ENCODE assay signal across 8 cellular contexts in genomic region chr1:40449684-40450490, GRCh38. TPM values are rescaled to one million over a fixed set of nuclear protein-coding genes. Genes with fewer than 3 reads are reported as not detected.
DNase-seq lines count a peak whose midpoint lies in the region; ATAC-seq and TF ChIP-seq lines count a peak whose summit lies in the region.

Gene ZFP69B (plus strand): TSS chr1:40450476. CDS start chr1:40450962, 486 bp downstream.

- H3K4me1 Mint-ChIP-seq in activated naive CD8-positive, alpha-beta T cell (ENCODE audit: low read depth): peaks cover 32% of the 10 kb centered on the region
- H3K4me1 Mint-ChIP-seq in osteocyte (ENCODE audit: unreplicated experiment): peaks cover 18% of the 10 kb centered on the region

- no peaks in the 10 kb centered on the region for H3K36me3 ChIP-seq in thoracic aorta

- peak within 1 kb of the TSS; percentile 61 to 69 for H3K27ac ChIP-seq in thoracic aorta

- peak within 1 kb of the TSS; percentile 89 for H3K4me3 Mint-ChIP-seq in activated naive CD8-positive, alpha-beta T cell
- H3K4me3 Mint-ChIP-seq in osteocyte (ENCODE audit: unreplicated experiment): peak within 1 kb of the TSS; percentile 87

- peak within 1 kb of the TSS; percentile 71 for H3K4me3 ChIP-seq in GM08714 (ENCODE audit: low read length)
- H3K4me3 ChIP-seq in thoracic aorta: peak within 1 kb of the TSS; percentile 77

- peak; percentile 96 for DNase-seq in NCI-H1092 (lab: John Stamatoyannopoulos, UW)
- peak; percentile 70 to 97 (median 92) for DNase-seq in head of caudate nucleus
- DNase-seq in osteocyte (ENCODE audit: extremely low spot score, unreplicated experiment): peak; percentile 99
- DNase-seq in thoracic aorta (ENCODE audit: low spot score): peak; percentile 34

- ATAC-seq in HG02571 (IDR thresholded peaks at IDR 0.05; ENCODE audit: unreplicated experiment) (peak; percentile 85), SK-N-SH treated with all-trans-retinoic acid at 6 μM for 48 hours (peak; percentile 96), thoracic aorta (ENCODE audit: insufficient number of reproducible peaks, low FRiP score, low read depth) (peak; percentile 85)

- intact Hi-C loops in head of caudate nucleus (cut with DNase I): loop anchor here (5.0 kb wide), 1 partner anchor 288 kb away; the partner anchor contains the start of gene RLF

- peak within 1 kb of the TSS; percentile 98 for H3K27ac Mint-ChIP-seq in activated naive CD8-positive, alpha-beta T cell
- H3K27ac Mint-ChIP-seq in osteocyte (ENCODE audit: unreplicated experiment): peak within 1 kb of the TSS; percentile 94

- no peaks in the 10 kb centered on the region for H3K27me3 ChIP-seq in thoracic aorta (replicated peaks; ENCODE audit: insufficient read depth)

- H3K27me3 Mint-ChIP-seq in activated naive CD8-positive, alpha-beta T cell: no peaks in the 10 kb centered on the region
- no peaks in the 10 kb centered on the region for H3K27me3 Mint-ChIP-seq in osteocyte (ENCODE audit: unreplicated experiment)

- TF ChIP-seq CTCF in osteocyte (IDR thresholded peaks at IDR 0.05): no peak
- no peak for TF ChIP-seq CTCF in thoracic aorta (IDR thresholded peaks at IDR 0.05)

- no peaks in the 10 kb centered on the region for H3K9me3 ChIP-seq in thoracic aorta

- peaks cover 34% of the 10 kb centered on the region for H3K36me3 Mint-ChIP-seq in activated naive CD8-positive, alpha-beta T cell
- H3K36me3 Mint-ChIP-seq in osteocyte (ENCODE audit: unreplicated experiment): peaks cover 30% of the 10 kb centered on the region

- H3K4me1 ChIP-seq in thoracic aorta (ENCODE audit: control insufficient read depth in 1 of 2, low read depth in 2 of 2): peaks cover 3 to 13% of the 10 kb centered on the region in 2 donors

- H3K9me3 Mint-ChIP-seq in activated naive CD8-positive, alpha-beta T cell (ENCODE audit: low read depth): peaks cover 18% of the 10 kb centered on the region
- peaks cover 18% of the 10 kb centered on the region for H3K9me3 Mint-ChIP-seq in osteocyte (ENCODE audit: unreplicated experiment)

TF ChIP-seq in SK-N-SH treated with all-trans-retinoic acid at 6 μM for 48 hours, 23 proteins besides CTCF, POLR2A, EP300 and RAD21:
- TF ChIP-seq ARNTL (CRISPR knock-in tag; IDR thresholded peaks at IDR 0.05; ENCODE audit: borderline replicate concordance, low read depth): peak; percentile 27; the same call in 1 of the 2 replicates
- TF ChIP-seq, protein P1, sequence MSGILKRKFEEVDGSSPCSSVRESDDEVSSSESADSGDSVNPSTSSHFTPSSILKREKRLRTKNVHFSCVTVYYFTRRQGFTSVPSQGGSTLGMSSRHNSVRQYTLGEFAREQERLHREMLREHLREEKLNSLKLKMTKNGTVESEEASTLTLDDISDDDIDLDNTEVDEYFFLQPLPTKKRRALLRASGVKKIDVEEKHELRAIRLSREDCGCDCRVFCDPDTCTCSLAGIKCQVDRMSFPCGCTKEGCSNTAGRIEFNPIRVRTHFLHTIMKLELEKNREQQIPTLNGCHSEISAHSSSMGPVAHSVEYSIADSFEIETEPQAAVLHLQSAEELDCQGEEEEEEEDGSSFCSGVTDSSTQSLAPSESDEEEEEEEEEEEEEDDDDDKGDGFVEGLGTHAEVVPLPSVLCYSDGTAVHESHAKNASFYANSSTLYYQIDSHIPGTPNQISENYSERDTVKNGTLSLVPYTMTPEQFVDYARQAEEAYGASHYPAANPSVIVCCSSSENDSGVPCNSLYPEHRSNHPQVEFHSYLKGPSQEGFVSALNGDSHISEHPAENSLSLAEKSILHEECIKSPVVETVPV (CRISPR knock-in tag; IDR thresholded peaks at IDR 0.05): no peak
- no peak for TF ChIP-seq GLIS3 (CRISPR knock-in tag; IDR thresholded peaks at IDR 0.05)
- TF ChIP-seq, protein P2, sequence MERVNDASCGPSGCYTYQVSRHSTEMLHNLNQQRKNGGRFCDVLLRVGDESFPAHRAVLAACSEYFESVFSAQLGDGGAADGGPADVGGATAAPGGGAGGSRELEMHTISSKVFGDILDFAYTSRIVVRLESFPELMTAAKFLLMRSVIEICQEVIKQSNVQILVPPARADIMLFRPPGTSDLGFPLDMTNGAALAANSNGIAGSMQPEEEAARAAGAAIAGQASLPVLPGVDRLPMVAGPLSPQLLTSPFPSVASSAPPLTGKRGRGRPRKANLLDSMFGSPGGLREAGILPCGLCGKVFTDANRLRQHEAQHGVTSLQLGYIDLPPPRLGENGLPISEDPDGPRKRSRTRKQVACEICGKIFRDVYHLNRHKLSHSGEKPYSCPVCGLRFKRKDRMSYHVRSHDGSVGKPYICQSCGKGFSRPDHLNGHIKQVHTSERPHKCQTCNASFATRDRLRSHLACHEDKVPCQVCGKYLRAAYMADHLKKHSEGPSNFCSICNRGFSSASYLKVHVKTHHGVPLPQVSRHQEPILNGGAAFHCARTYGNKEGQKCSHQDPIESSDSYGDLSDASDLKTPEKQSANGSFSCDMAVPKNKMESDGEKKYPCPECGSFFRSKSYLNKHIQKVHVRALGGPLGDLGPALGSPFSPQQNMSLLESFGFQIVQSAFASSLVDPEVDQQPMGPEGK (CRISPR knock-in tag; IDR thresholded peaks at IDR 0.05; ENCODE audit: borderline replicate concordance): peak; percentile 89

RNA-seq across cellular contexts. Expression of gene ZFP69B, which starts in this region (rescaled TPM):
- total RNA-seq in osteocyte: 6.7 TPM in 2 replicates
- total RNA-seq in thoracic aorta: under 1 TPM; 0.71 to 0.95 TPM

Comparison
In these comparisons a context has a peak if more than half of its experiments do, and no peak if none do; other contexts are left out.
1. Peak in every context shown above with its lines: DNase-seq, ATAC-seq, H3K4me3 ChIP-seq and H3K27ac ChIP-seq.
2. Peak in DNase-seq, ATAC-seq, H3K4me3 ChIP-seq and H3K27ac ChIP-seq in thoracic aorta; RNA of the gene not detected or under 1 TPM.
3. DNase-seq: peak in every context shown above with its lines; median percentile 99 in osteocyte; 96 in NCI-H1092; 92 in head of caudate nucleus; 34 in thoracic aorta.